8 cellular contexts compared by ENCODE assay signal in genomic region chr13:110108348-110109139, GRCh38.
DNase-seq lines count a peak whose midpoint lies in the region; ATAC-seq and TF ChIP-seq lines count a peak whose summit lies in the region.

No MANE protein-coding gene starts in this region.

- ATAC-seq in GM21717 (IDR thresholded peaks at IDR 0.05; ENCODE audit: unreplicated experiment) (no peak), HG02981 (IDR thresholded peaks at IDR 0.05; ENCODE audit: unreplicated experiment) (no peak)

- no peaks in the 10 kb centered on the region for H3K36me3 Mint-ChIP-seq in MCF 10A (ENCODE audit: insufficient read depth, unreplicated experiment)

- no peak overlapping the region for H3K27ac ChIP-seq in AG04450 (ENCODE audit: low read depth, low read length)

- H3K27me3 ChIP-seq in AG04450 (ENCODE audit: control insufficient read depth, insufficient read depth, low read length) = no peaks in the 10 kb centered on the region

- no TSS peak for BruUV-seq in MCF 10A (replicated peaks; lab: Mats Ljungman, UMichigan)

- CTCF ChIA-PET in AG04450 (lab: Charles Lee) (interaction anchor here (0.5 to 1.9 kb wide), 3 partner anchors 140 to 1193 kb away, joined by 3 to 12 read pairs (median 3); no protein-coding TSS in a partner anchor), MCF 10A (lab: Yijun Ruan, JAX) (interaction anchor here (0.6 to 2.3 kb wide), 11 partner anchors 8 to 1194 kb away, joined by 3 to 18 read pairs (median 3); no protein-coding TSS in a partner anchor)

- peak; percentile 87 for TF ChIP-seq CTCF in AG04450 (IDR thresholded peaks at IDR 0.05; ENCODE audit: low read depth, low read length)
- TF ChIP-seq CTCF in MCF 10A (IDR thresholded peaks at IDR 0.05; ENCODE audit: unreplicated experiment) = peak; percentile 84

- POLR2A ChIA-PET in AG04450 (lab: Yijun Ruan, JAX) (no interaction called here), MCF 10A (lab: Yijun Ruan, JAX) (interaction anchor here (2.5 kb wide), 1 partner anchor 328 kb away, joined by 21 read pairs; no protein-coding TSS in a partner anchor)

- H3K27me3 Mint-ChIP-seq in MCF 10A (ENCODE audit: insufficient read depth, unreplicated experiment) = no peaks in the 10 kb centered on the region

- no peak overlapping the region for H3K4me3 ChIP-seq in AG04450 (ENCODE audit: low read depth, low read length)

- H3K27ac Mint-ChIP-seq in MCF 10A (ENCODE audit: low read depth, unreplicated experiment) = no peak overlapping the region

- no peaks in the 10 kb centered on the region for H3K9me3 Mint-ChIP-seq in MCF 10A (ENCODE audit: unreplicated experiment)

- no peak overlapping the region for H3K4me3 Mint-ChIP-seq in MCF 10A (ENCODE audit: unreplicated experiment)

- peaks cover 37% of the 10 kb centered on the region for H3K4me1 Mint-ChIP-seq in MCF 10A (ENCODE audit: insufficient read depth, unreplicated experiment)

- peak; percentile 73 for DNase-seq in AG04450 (ENCODE audit: low read depth, low spot score)
- DNase-seq in H4 (ENCODE audit: low spot score) = peak; percentile 72
- DNase-seq in NCI-H510A (lab: John Stamatoyannopoulos, UW) = peak; percentile 72
- peak; percentile 87 for DNase-seq in MCF 10A (ENCODE audit: unreplicated experiment)
- peak; percentile 95 for DNase-seq in islet precursor cell
- DNase-seq in stromal cell of bone marrow (ENCODE audit: low read depth) = peak; percentile 75

- intact Hi-C loops in MCF 10A (cut with micrococcal nuclease) = loop anchor here (1.0 to 5.0 kb wide), 9 partner anchors 28 to 1194 kb away; partner anchors contain the start of gene IRS2

- no peaks in the 10 kb centered on the region for H3K9me3 ChIP-seq in AG04450 (ENCODE audit: control insufficient read depth, insufficient read depth, low read length)
